In the genomic region with DNA sequence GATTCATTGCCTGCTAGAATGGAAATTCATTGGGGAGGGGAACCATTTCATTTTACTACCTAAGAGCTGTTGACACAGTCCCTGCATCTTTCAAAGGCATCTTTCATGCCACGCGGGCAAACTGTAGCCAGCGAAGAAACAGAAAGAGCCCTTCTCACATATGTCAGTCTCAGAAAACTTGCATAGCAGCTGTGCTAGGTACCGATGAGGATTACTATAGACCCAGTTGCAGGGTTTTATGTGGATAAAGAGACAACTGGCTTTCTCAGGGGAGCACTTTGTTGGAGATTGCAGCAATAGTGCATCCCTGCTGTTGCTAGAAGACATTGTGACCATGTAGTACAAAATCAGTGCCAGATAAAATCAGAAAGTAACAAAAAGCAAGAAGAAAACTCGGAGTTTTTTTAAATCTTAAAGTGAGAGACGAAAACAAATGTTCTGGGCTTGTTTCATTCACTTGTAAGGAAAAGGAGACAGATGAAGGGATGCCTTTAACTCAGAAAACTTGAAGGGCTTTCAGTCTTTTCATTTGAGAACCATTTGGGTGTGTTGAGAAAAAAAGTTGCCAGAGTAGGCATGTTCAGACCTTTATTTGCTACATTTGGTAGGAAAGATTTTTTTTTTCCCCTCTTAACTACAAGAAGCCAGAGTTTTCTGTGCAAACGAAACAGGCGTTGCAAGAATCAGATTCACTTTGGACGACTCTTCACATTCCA, we compare ENCODE assay signal across 10 cellular contexts.
DNase-seq lines count a peak whose midpoint lies in the region; ATAC-seq and TF ChIP-seq lines count a peak whose summit lies in the region.
"Had no signal": no experiment of that assay in that cellular context is flagged by ENCODE, and none has a peak within 500 bp of the region (broad histone marks: within the 10 kb centered on the region; RNA-seq: fewer than 3 reads in every experiment).

No MANE protein-coding gene starts in this region.

- no peak for ATAC-seq in GM18858 (IDR thresholded peaks at IDR 0.05; ENCODE audit: unreplicated experiment)

- peak overlapping the region; percentile 75 for H3K9ac ChIP-seq in GM23248

- H2AFZ ChIP-seq in GM23248 = peak overlapping the region; percentile 82

- no peaks in the 10 kb centered on the region for H3K9me3 ChIP-seq in GM23248 (ENCODE audit: low read depth)
- no peaks in the 10 kb centered on the region for H3K9me3 ChIP-seq in cardiac muscle cell (ENCODE audit: low read depth)

- H3F3A ChIP-seq in GM23248 (ENCODE audit: insufficient read depth) = peaks cover 30% of the 10 kb centered on the region

- peak overlapping the region; percentile 74 for H3K4me3 ChIP-seq in GM23248
- H3K4me3 ChIP-seq in cardiac muscle cell = no peak overlapping the region
- H3K4me3 ChIP-seq in skeletal muscle cell (ENCODE audit: low read depth, low read length) = peak overlapping the region; percentile 39

- H3K79me2 ChIP-seq in GM23248 (ENCODE audit: insufficient read depth) = peaks cover 33% of the 10 kb centered on the region

- H3K27me3 ChIP-seq in GM23248 (replicated peaks; ENCODE audit: insufficient read depth) (no peaks in the 10 kb centered on the region), cardiac muscle cell (no peaks in the 10 kb centered on the region)

- H3K4me1 ChIP-seq in GM23248 (ENCODE audit: insufficient read depth) = peaks cover 40% of the 10 kb centered on the region
- H3K4me1 ChIP-seq in cardiac muscle cell (ENCODE audit: low read depth) = peaks cover 6% of the 10 kb centered on the region

- H4K20me1 ChIP-seq in GM23248 (ENCODE audit: insufficient read depth) = no peaks in the 10 kb centered on the region

- no peak for TF ChIP-seq CTCF in cardiac muscle cell (IDR thresholded peaks at IDR 0.05; ENCODE audit: low read depth, low read length)

- H3K36me3 ChIP-seq in GM23248 (ENCODE audit: low read depth) (no peaks in the 10 kb centered on the region), cardiac muscle cell (no peaks in the 10 kb centered on the region)

- peak overlapping the region; percentile 85 for H3K27ac ChIP-seq in GM23248
- H3K27ac ChIP-seq in cardiac muscle cell = peak overlapping the region; percentile 2

- no peaks in the 10 kb centered on the region for H3K9me2 ChIP-seq in GM23248 (ENCODE audit: insufficient read depth)

- in situ Hi-C loops in GM23248 (cut with MboI) = no loop called here

- 4 to 7% methylated on average over 9 of the region's 9 CpGs for WGBS in GM23248 (ENCODE audit: low coverage in 1 of 2, low lambda C conversion rate in 2 of 2, missing lambda C conversion rate in 2 of 2), 2 experiments

- DNase-seq in GM23248 (peak; percentile 60), astrocyte of the hippocampus (ENCODE audit: low read depth, low spot score) (peak; percentile 45), cardiac muscle cell (ENCODE audit: low read depth in 1 of 2, low spot score in 1 of 2) (no peak), skeletal muscle cell (ENCODE audit: low read depth) (peak; percentile 32), epidermal melanocyte (ENCODE audit: insufficient read length, low spot score) (no peak), NCI-H748 treated with DMSO at 0.1 percent for 48 hours (lab: John Stamatoyannopoulos, UW) (no peak), NCI-H146 treated with DMSO at 0.1 percent for 48 hours (lab: John Stamatoyannopoulos, UW; ENCODE audit: unreplicated experiment) (no peak)
- DNase-seq: activated CD8-positive, alpha-beta memory T cell treated with anti-CD3 and anti-CD28 coated beads, Interleukin-2, amount 50 U/mL, for 48 hours; Karpas-422 had no signal

- H3K4me2 ChIP-seq in GM23248 (ENCODE audit: unreplicated experiment) = peak overlapping the region; percentile 99

Comparison
In these comparisons a context has a peak if more than half of its experiments do, and no peak if none do; other contexts are left out.
1. DNase-seq: peak in GM23248 (single experiment), astrocyte of the hippocampus (single experiment) and skeletal muscle cell (single experiment); none in cardiac muscle cell (0 of 2), epidermal melanocyte (single experiment), NCI-H748 treated with DMSO at 0.1 percent for 48 hours (single experiment) and NCI-H146 treated with DMSO at 0.1 percent for 48 hours (single experiment).